Comparison of ENCODE assay signal across 17 cellular contexts in genomic region chr6:29490552-29490951, GRCh38. TPM values are rescaled to one million over a fixed set of nuclear protein-coding genes. Genes with fewer than 3 reads are reported as not detected.
"Had no signal": no experiment of that assay in that cellular context is flagged by ENCODE, and none has a peak within 500 bp of the region (broad histone marks: within the 10 kb centered on the region; RNA-seq: fewer than 3 reads in every experiment).

No MANE protein-coding gene starts in this region.

- ATAC-seq: activated T-cell treated with anti-CD3 and anti-CD28 coated beads, Interleukin-2, amount 50 U/mL, for 4 hours; pancreas; stimulated activated naive CD8-positive, alpha-beta T cell treated with anti-CD3 and anti-CD28 coated beads, Interleukin-15, Interleukin-2, amounts not matched to agents 100 U/mL and 50 U/mL, for 24 hours; T-helper 17 cell had no signal

- H3K9me3 Mint-ChIP-seq: activated T-cell treated with anti-CD3 and anti-CD28 coated beads, Interleukin-2, amount 50 U/mL, for 4 hours; endodermal cell; type B pancreatic cell had no signal

- H3K4me1 Mint-ChIP-seq: endodermal cell had no signal

- H3K4me3 Mint-ChIP-seq: activated naive CD8-positive, alpha-beta T cell; activated T-cell treated with anti-CD3 and anti-CD28 coated beads, Interleukin-2, amount 50 U/mL, for 4 hours; endodermal cell; T-helper 17 cell; type B pancreatic cell had no signal

- DNase-seq: activated CD4-positive, alpha-beta T cell treated with anti-CD3 and anti-CD28 coated beads for 48 hours; activated effector memory CD4-positive, alpha-beta T cell treated with anti-CD3 and anti-CD28 coated beads, Interleukin-2, amount 50 U/mL, for 16 hours; activated T-cell treated with anti-CD3 and anti-CD28 coated beads, Interleukin-2, amount 50 U/mL, for 4 hours; dermis blood vessel endothelial cell; endodermal cell; hypothalamus; pancreas; stimulated activated CD4-positive, alpha-beta T cell treated with anti-CD3 and anti-CD28 coated beads, Interleukin-12 subunit alpha, Interleukin-12 subunit beta, amount 100 ng/mL, for 4 hours; stimulated activated naive CD8-positive, alpha-beta T cell treated with anti-CD3 and anti-CD28 coated beads, Interleukin-15, Interleukin-2, amounts not matched to agents 100 U/mL and 50 U/mL, for 24 hours; T-helper 17 cell had no signal

- H3K36me3 Mint-ChIP-seq: activated naive CD8-positive, alpha-beta T cell; type B pancreatic cell had no signal

- H3K27ac Mint-ChIP-seq: activated naive CD8-positive, alpha-beta T cell; endodermal cell; T-helper 17 cell; type B pancreatic cell had no signal

RNA-seq across cellular contexts. Expression of gene MAS1L, which starts 2.8 kb away (rescaled TPM):
- total RNA-seq: activated T-cell treated with anti-CD3 and anti-CD28 coated beads, Interleukin-2, amount 50 U/mL, for 4 hours; cerebellum; dermis blood vessel endothelial cell; endodermal cell; glomerular endothelial cell; lower leg skin; myocyte; pancreas; suprapubic skin; T-helper 17 cell had no signal

RNA-seq across cellular contexts. Expression of gene OR2H1, which starts 33.6 kb away (rescaled TPM):
- total RNA-seq: activated T-cell treated with anti-CD3 and anti-CD28 coated beads, Interleukin-2, amount 50 U/mL, for 4 hours; cerebellum; dermis blood vessel endothelial cell; endodermal cell; glomerular endothelial cell; lower leg skin; myocyte; pancreas; suprapubic skin; T-helper 17 cell had no signal

RNA-seq across cellular contexts. Expression of gene OR11A1, which starts 33.7 kb away (rescaled TPM):
- total RNA-seq: activated T-cell treated with anti-CD3 and anti-CD28 coated beads, Interleukin-2, amount 50 U/mL, for 4 hours; cerebellum; dermis blood vessel endothelial cell; endodermal cell; glomerular endothelial cell; lower leg skin; myocyte; pancreas; suprapubic skin; T-helper 17 cell had no signal

RNA-seq across cellular contexts. Expression of gene OR10C1, which starts 51.4 kb away (rescaled TPM):
- total RNA-seq: activated T-cell treated with anti-CD3 and anti-CD28 coated beads, Interleukin-2, amount 50 U/mL, for 4 hours; cerebellum; dermis blood vessel endothelial cell; endodermal cell; glomerular endothelial cell; lower leg skin; myocyte; pancreas; suprapubic skin; T-helper 17 cell had no signal
